Comparison of ENCODE assay signal across 2 cellular contexts in the genomic region with DNA sequence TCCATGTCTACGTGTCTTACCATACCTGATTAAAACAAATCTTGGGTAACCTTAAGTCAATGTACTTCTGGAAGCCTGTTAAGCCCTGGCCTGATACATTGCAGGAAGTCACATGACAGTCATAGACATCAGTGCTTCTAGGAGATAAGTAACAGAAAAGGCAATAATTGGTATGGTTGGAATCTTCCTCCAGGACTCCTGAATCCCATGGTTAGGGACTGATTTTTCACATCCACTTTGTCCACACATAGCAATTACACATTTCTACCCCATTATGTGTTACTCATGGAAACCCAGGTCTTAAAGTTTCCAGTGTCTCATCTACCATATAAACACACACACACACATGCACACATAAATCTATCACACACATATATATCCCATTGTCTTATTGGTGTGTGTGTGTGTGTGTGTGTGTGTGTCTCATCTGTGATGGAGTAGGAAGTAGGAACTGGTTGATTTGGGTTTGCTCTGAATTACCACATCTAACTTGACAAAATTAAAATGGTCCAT.
TF ChIP-seq lines count a peak whose summit lies in the region.

No MANE protein-coding gene starts in this region.

TF ChIP-seq in GM23338, 12 proteins besides CTCF, POLR2A, EP300 and RAD21 (continued from another document and continues in another):
- no peak for TF ChIP-seq ZNF462 (CRISPR knock-in tag; IDR thresholded peaks at IDR 0.05)
- no peak for TF ChIP-seq CREB1 (CRISPR knock-in tag; IDR thresholded peaks at IDR 0.05; ENCODE audit: low read depth)
- no peak for TF ChIP-seq ZNF114 (CRISPR knock-in tag; IDR thresholded peaks at IDR 0.05)
- no peak for TF ChIP-seq EZH2 (IDR thresholded peaks at IDR 0.05; ENCODE audit: low read depth, unreplicated experiment)
- no peak for TF ChIP-seq POLR2AphosphoS5 (IDR thresholded peaks at IDR 0.05; ENCODE audit: low read depth)
- TF ChIP-seq JUNB (IDR thresholded peaks at IDR 0.05; ENCODE audit: unreplicated experiment): no peak
- TF ChIP-seq, protein P1, sequence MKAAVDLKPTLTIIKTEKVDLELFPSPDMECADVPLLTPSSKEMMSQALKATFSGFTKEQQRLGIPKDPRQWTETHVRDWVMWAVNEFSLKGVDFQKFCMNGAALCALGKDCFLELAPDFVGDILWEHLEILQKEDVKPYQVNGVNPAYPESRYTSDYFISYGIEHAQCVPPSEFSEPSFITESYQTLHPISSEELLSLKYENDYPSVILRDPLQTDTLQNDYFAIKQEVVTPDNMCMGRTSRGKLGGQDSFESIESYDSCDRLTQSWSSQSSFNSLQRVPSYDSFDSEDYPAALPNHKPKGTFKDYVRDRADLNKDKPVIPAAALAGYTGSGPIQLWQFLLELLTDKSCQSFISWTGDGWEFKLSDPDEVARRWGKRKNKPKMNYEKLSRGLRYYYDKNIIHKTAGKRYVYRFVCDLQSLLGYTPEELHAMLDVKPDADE (IDR thresholded peaks at IDR 0.05): no peak
- no peak for TF ChIP-seq ZNF331 (CRISPR knock-in tag; IDR thresholded peaks at IDR 0.05; ENCODE audit: low read depth)
- no peak for TF ChIP-seq EZH2phosphoT487 (IDR thresholded peaks at IDR 0.05; ENCODE audit: unreplicated experiment)

TF ChIP-seq in WTC11, 78 proteins besides CTCF, POLR2A, EP300 and RAD21 (continued from another document):
- TF ChIP-seq E2F1 (CRISPR knock-in tag; IDR thresholded peaks at IDR 0.05) (no peak), ARID4B (CRISPR knock-in tag; IDR thresholded peaks at IDR 0.05; ENCODE audit: borderline replicate concordance) (no peak), GABPB1 (CRISPR knock-in tag; IDR thresholded peaks at IDR 0.05) (no peak), AR (CRISPR knock-in tag; IDR thresholded peaks at IDR 0.05) (no peak), NFYB (CRISPR knock-in tag; conservative IDR thresholded peaks at IDR 0.05; ENCODE audit: low read depth) (no peak), NFATC4 (CRISPR knock-in tag; IDR thresholded peaks at IDR 0.05) (no peak), ZNF121 (CRISPR knock-in tag; IDR thresholded peaks at IDR 0.05) (no peak), FOXP1 (CRISPR knock-in tag; IDR thresholded peaks at IDR 0.05; ENCODE audit: borderline replicate concordance) (no peak), MXD4 (CRISPR knock-in tag; IDR thresholded peaks at IDR 0.05; ENCODE audit: borderline replicate concordance) (no peak)
- TF ChIP-seq, protein P2, sequence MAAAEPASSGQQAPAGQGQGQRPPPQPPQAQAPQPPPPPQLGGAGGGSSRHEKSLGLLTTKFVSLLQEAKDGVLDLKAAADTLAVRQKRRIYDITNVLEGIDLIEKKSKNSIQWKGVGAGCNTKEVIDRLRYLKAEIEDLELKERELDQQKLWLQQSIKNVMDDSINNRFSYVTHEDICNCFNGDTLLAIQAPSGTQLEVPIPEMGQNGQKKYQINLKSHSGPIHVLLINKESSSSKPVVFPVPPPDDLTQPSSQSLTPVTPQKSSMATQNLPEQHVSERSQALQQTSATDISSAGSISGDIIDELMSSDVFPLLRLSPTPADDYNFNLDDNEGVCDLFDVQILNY (CRISPR knock-in tag; IDR thresholded peaks at IDR 0.05): no peak
- TF ChIP-seq, protein P3, sequence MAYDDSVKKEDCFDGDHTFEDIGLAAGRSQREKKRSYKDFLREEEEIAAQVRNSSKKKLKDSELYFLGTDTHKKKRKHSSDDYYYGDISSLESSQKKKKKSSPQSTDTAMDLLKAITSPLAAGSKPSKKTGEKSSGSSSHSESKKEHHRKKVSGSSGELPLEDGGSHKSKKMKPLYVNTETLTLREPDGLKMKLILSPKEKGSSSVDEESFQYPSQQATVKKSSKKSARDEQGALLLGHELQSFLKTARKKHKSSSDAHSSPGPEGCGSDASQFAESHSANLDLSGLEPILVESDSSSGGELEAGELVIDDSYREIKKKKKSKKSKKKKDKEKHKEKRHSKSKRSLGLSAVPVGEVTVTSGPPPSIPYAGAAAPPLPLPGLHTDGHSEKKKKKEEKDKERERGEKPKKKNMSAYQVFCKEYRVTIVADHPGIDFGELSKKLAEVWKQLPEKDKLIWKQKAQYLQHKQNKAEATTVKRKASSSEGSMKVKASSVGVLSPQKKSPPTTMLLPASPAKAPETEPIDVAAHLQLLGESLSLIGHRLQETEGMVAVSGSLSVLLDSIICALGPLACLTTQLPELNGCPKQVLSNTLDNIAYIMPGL (CRISPR knock-in tag; IDR thresholded peaks at IDR 0.05): no peak
TF ChIP-seq in WTC11: peak in this region for 0.
